In the genomic region with DNA sequence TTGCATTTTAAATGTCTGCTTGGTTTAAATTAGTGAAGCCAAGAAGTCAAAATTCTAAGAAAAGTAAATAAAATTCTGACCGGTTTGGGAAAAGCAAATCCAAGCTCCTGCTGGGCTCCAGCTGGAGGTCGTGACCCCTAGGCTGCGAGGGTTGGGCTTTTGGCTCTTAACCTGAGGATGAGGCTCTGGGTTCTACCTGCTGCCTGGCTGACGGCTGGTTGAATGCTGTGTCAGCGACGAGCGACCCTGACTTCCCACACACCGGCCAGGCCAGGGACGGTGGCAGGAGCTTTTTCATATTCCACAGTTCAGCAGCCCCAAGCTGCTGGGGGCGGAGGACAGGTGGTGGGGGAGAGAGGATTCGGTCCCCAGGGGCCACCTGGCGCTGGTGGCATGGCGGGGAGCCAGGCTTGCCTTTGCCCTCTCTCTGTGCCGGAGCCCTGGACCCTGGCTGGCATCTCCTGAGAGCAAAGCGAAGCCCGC, we compare ENCODE assay signal across 10 cellular contexts. TPM values are rescaled to one million over a fixed set of nuclear protein-coding genes. Genes with fewer than 3 reads are reported as not detected.
DNase-seq lines count a peak whose midpoint lies in the region; ATAC-seq, FAIRE-seq and TF ChIP-seq lines count a peak whose summit lies in the region.
"Had no signal": no experiment of that assay in that cellular context is flagged by ENCODE, and none has a peak within 500 bp of the region (broad histone marks: within the 10 kb centered on the region; RNA-seq: fewer than 3 reads in every experiment).

No MANE protein-coding gene starts in this region.

- H3K27me3 Mint-ChIP-seq in Caco-2 (ENCODE audit: insufficient read depth, unreplicated experiment), result peaks cover 19% of the 10 kb centered on the region

- no peaks in the 10 kb centered on the region; the same call in 1 of the 2 replicates for H3K27me3 ChIP-seq in Caco-2 (replicated peaks; ENCODE audit: control insufficient read depth, insufficient read depth, low read length)
- peaks cover 0 to 3% of the 10 kb centered on the region in 2 experiments for H3K27me3 ChIP-seq in endothelial cell of umbilical vein (ENCODE audit: control insufficient read depth in 2 of 2, insufficient read depth in 2 of 2, low read length in 2 of 2)

- H3K9me3 ChIP-seq in Caco-2 (no peaks in the 10 kb centered on the region), endothelial cell of umbilical vein (replicated peaks; ENCODE audit: control insufficient read depth, insufficient read depth, low read length) (no peaks in the 10 kb centered on the region)

- no peaks in the 10 kb centered on the region for H4K20me1 ChIP-seq in endothelial cell of umbilical vein (replicated peaks; ENCODE audit: control insufficient read depth, extremely low read depth, insufficient read depth, low read length)

- no peak for DNase-seq in Caco-2
- DNase-seq in NCI-H2171 (lab: John Stamatoyannopoulos, UW), result peak; percentile 48
- DNase-seq in endothelial cell of umbilical vein (ENCODE audit: low read depth, low spot score), result no peak
- no peak for DNase-seq in omental fat pad (ENCODE audit: low spot score)
- DNase-seq in occipital lobe (lab: John Stamatoyannopoulos, UW), result no peak
- no peak for DNase-seq in stimulated activated CD4-positive, alpha-beta T cell treated with anti-CD3 and anti-CD28 coated beads, Interleukin-4, amount 100 ng/mL, for 1 hour
- DNase-seq in NCI-H1930 (lab: John Stamatoyannopoulos, UW), result no peak
- DNase-seq in KG1 (lab: John Stamatoyannopoulos, UW), result no peak
- DNase-seq: cerebellar nuclear complex had no signal

- dilution Hi-C loops in endothelial cell of umbilical vein (cut with MboI; ENCODE audit: extremely low pct_ligation_motif_present, low sequenced_read_pairs), result no loop called here

- intact Hi-C loops in Caco-2 (cut with micrococcal nuclease; ENCODE audit: unreplicated experiment), result no loop called here
- intact Hi-C loops in endothelial cell of umbilical vein (cut with micrococcal nuclease), result loop anchor here (2.0 kb wide), 1 partner anchor 395 kb away; a partner anchor contains a TSS

- peak overlapping the region; percentile 50 for H3K4me2 ChIP-seq in endothelial cell of umbilical vein (ENCODE audit: insufficient read depth, low read length)

- POLR2A ChIA-PET in Caco-2 (lab: Charles Lee), result no interaction called here
- POLR2A ChIA-PET in endothelial cell of umbilical vein (lab: Charles Lee), result interaction anchor here (0.6 kb wide), 1 partner anchor 274 kb away, joined by 3 read pairs; no protein-coding TSS in a partner anchor

- BruUV-seq in Caco-2 (replicated peaks; lab: Mats Ljungman, UMichigan), result no TSS peak
- BruUV-seq in endothelial cell of umbilical vein (replicated peaks; lab: Mats Ljungman, UMichigan), result no TSS peak

- H3K36me3 ChIP-seq in Caco-2 (ENCODE audit: control insufficient read depth, insufficient read depth, low read length) (no peaks in the 10 kb centered on the region), endothelial cell of umbilical vein (ENCODE audit: control insufficient read depth in 2 of 2, extremely low read depth in 1 of 2, insufficient read depth in 2 of 2, low read length in 2 of 2) (no peaks in the 10 kb centered on the region)

- H3K9me3 Mint-ChIP-seq in Caco-2 (ENCODE audit: unreplicated experiment), result no peaks in the 10 kb centered on the region

- no peak for FAIRE-seq in endothelial cell of umbilical vein (lab: Jason Lieb, UNC)
- FAIRE-seq: G401.6 had no signal

- H3K4me3 ChIP-seq in Caco-2 (ENCODE audit: low read depth, low read length) (peak overlapping the region; percentile 27), endothelial cell of umbilical vein (replicated peaks in 1 of 3; ENCODE audit: insufficient read depth in 1 of 3, low read depth in 1 of 3, low read length in 3 of 3) (peak overlapping the region in 2 of 3 experiments; percentile 36 to 50)

- peak overlapping the region; percentile 58 for H2AFZ ChIP-seq in endothelial cell of umbilical vein (ENCODE audit: low read depth, low read length)

- H3K27ac ChIP-seq in endothelial cell of umbilical vein (ENCODE audit: insufficient read depth, low read depth, low read length), result no peak overlapping the region

- H3K9ac ChIP-seq in endothelial cell of umbilical vein (replicated peaks; ENCODE audit: extremely low read depth, insufficient read depth, low read length), result peak overlapping the region; percentile 83

- H3K27ac Mint-ChIP-seq in Caco-2 (ENCODE audit: unreplicated experiment), result no peak overlapping the region

- peaks cover 19% of the 10 kb centered on the region for H3K79me2 ChIP-seq in endothelial cell of umbilical vein (ENCODE audit: control insufficient read depth, insufficient read depth, low read length)

- H3K4me1 ChIP-seq in Caco-2, result no peaks in the 10 kb centered on the region
- H3K4me1 ChIP-seq in endothelial cell of umbilical vein (ENCODE audit: control insufficient read depth, extremely low read depth, insufficient read depth, low read length), result peaks cover 38% of the 10 kb centered on the region

- TF ChIP-seq CTCF in Caco-2 (IDR thresholded peaks at IDR 0.05; ENCODE audit: insufficient read depth in 1 of 2, low read depth in 1 of 2, low read length in 1 of 2, severe bottlenecking in 1 of 2, unreplicated experiment in 1 of 2), result no peak
- no peak for TF ChIP-seq CTCF in endothelial cell of umbilical vein (IDR thresholded peaks at IDR 0.05; ENCODE audit: extremely low read depth in 1 of 2, insufficient read depth in 1 of 2, low read depth in 1 of 2, low read length in 2 of 2)
- TF ChIP-seq CTCF in omental fat pad (IDR thresholded peaks at IDR 0.05), result no peak

- no peaks in the 10 kb centered on the region for H3K36me3 Mint-ChIP-seq in Caco-2 (ENCODE audit: insufficient read depth, unreplicated experiment)

- CTCF ChIA-PET in Caco-2 (lab: Charles Lee) (no interaction called here), endothelial cell of umbilical vein (lab: Charles Lee) (interaction anchor here (1.2 to 3.1 kb wide), 3 partner anchors 33 to 279 kb away, joined by 3 to 17 read pairs (median 9); no protein-coding TSS in a partner anchor)

- ATAC-seq in omental fat pad (ENCODE audit: low FRiP score), result peak; percentile 3

- H3K4me1 Mint-ChIP-seq in Caco-2 (ENCODE audit: low read depth, unreplicated experiment), result no peaks in the 10 kb centered on the region

- H3K9me1 ChIP-seq in endothelial cell of umbilical vein (replicated peaks; ENCODE audit: control insufficient read depth, extremely low read depth, insufficient read depth, low read length), result no peaks in the 10 kb centered on the region

- TF ChIP-seq POLR2A in endothelial cell of umbilical vein (IDR thresholded peaks at IDR 0.05; ENCODE audit: low read depth, low read length), result no peak

- H3K4me3 Mint-ChIP-seq in Caco-2 (ENCODE audit: unreplicated experiment), result peak overlapping the region; percentile 72

TF ChIP-seq in endothelial cell of umbilical vein, 7 proteins besides CTCF, POLR2A, EP300 and RAD21:
- TF ChIP-seq, protein P1, sequence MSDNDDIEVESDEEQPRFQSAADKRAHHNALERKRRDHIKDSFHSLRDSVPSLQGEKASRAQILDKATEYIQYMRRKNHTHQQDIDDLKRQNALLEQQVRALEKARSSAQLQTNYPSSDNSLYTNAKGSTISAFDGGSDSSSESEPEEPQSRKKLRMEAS (IDR thresholded peaks at IDR 0.05; ENCODE audit: insufficient read depth, insufficient read length), result no peak
- TF ChIP-seq JUN (IDR thresholded peaks at IDR 0.05; ENCODE audit: borderline replicate concordance, insufficient read depth, insufficient read length, low read depth), result no peak
- TF ChIP-seq MYC (IDR thresholded peaks at IDR 0.05; ENCODE audit: low read depth, low read length), result no peak
- no peak for TF ChIP-seq FOS (IDR thresholded peaks at IDR 0.05; ENCODE audit: borderline replicate concordance, insufficient read depth, low read length)
- no peak for TF ChIP-seq POLR2AphosphoS5 (IDR thresholded peaks at IDR 0.05; ENCODE audit: insufficient read depth, low read depth, low read length)
- no peak for TF ChIP-seq GATA2 (IDR thresholded peaks at IDR 0.05; ENCODE audit: insufficient read depth, insufficient read length, low read depth, low read length)
- no peak for TF ChIP-seq EZH2 (IDR thresholded peaks at IDR 0.05; ENCODE audit: borderline replicate concordance, low read depth, low read length, severe bottlenecking)
TF ChIP-seq in endothelial cell of umbilical vein: peak in this region for 0.

RNA-seq across cellular contexts. Expression of a gene that starts 0.8 kb away (rescaled TPM):
- total RNA-seq in Caco-2 (2022) (0.56 and 0.61 TPM in 2 replicates), endothelial cell of umbilical vein (15.5 and 17.1 TPM in 2 replicates), omental fat pad (1 to 10 TPM in 1 of 4 donors, under 1 TPM in 1, not detected in 2; 0.72 to 1.9 TPM), occipital lobe (20.4 TPM)
- polyA plus RNA-seq in endothelial cell of umbilical vein, result 33.0 and 36.4 TPM in 2 replicates
- 30.4 and 32.4 TPM in 2 replicates for polyA plus RNA-seq in endothelial cell of umbilical vein (2011; cell fraction: cytosol; rRNA removed)
- 34.5 and 41.4 TPM in 2 replicates for polyA plus RNA-seq in endothelial cell of umbilical vein (2011; cell fraction: nucleus; rRNA removed)
- polyA plus RNA-seq in endothelial cell of umbilical vein (2012), result 37.3 and 39.5 TPM in 2 replicates
- 22.8 and 24.2 TPM in 2 replicates for polyA minus RNA-seq in endothelial cell of umbilical vein
- polyA minus RNA-seq in endothelial cell of umbilical vein (2011; cell fraction: cytosol; rRNA and poly(A)+ RNA removed), result not detected
- 19.6 and 22.1 TPM in 2 replicates for polyA minus RNA-seq in endothelial cell of umbilical vein (2011; cell fraction: nucleus; rRNA and poly(A)+ RNA removed)
